6 cellular contexts compared by ENCODE assay signal in genomic region chr4:86439293-86439692, GRCh38.
"Had no signal": no experiment of that assay in that cellular context is flagged by ENCODE, and none has a peak within 500 bp of the region (broad histone marks: within the 10 kb centered on the region; RNA-seq: fewer than 3 reads in every experiment).

No MANE protein-coding gene starts in this region.

- FAIRE-seq: HepG2, HTR-8/SVneo, K562 had no signal

- H3K27ac Mint-ChIP-seq: IgD-negative memory B cell had no signal

- ATAC-seq: HepG2, K562 had no signal

- H3K4me3 ChIP-seq: K562 had no signal

- DNase-seq: IMR-90 had no signal

- H3K4me1 Mint-ChIP-seq: IgD-negative memory B cell had no signal

- H3K36me3 Mint-ChIP-seq: IgD-negative memory B cell had no signal

- H3K27ac ChIP-seq: HL-60 had no signal

- H3K4me3 Mint-ChIP-seq: IgD-negative memory B cell had no signal
